Comparison of ENCODE assay signal across 2 cellular contexts in the genomic region with DNA sequence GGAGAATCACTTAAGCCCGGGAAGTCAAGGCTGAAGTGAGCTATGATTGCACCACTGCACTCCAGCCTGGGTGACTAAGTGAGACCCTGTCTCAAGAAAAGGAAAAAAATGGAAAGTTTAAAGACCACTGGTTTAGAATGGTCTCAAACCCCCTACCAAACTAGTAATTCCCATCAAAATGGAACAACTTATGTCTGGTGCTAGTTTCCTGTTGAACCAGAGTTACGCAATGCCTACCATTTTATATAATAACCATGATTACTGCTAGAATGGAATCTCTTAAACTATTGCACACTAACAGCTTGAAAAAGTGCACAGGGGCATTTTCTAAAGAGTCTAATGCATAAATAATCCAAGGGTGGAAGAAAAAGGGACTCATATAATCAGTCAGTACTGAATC.
TF ChIP-seq lines count a peak whose summit lies in the region.

No MANE protein-coding gene starts in this region.

TF ChIP-seq in K562, 482 proteins besides CTCF, POLR2A, EP300 and RAD21 (continued from another document and continues in another):
- TF ChIP-seq BCLAF1 (IDR thresholded peaks at IDR 0.05; ENCODE audit: borderline replicate concordance in 1 of 2, control insufficient read depth in 1 of 2, low read depth in 2 of 2, low read length in 1 of 2) (no peak), CEBPB (tag; IDR thresholded peaks at IDR 0.05) (peak; percentile 97), BACH1 (tag; IDR thresholded peaks at IDR 0.05) (peak; percentile 29), PTTG1 (tag; IDR thresholded peaks at IDR 0.05; ENCODE audit: low read depth) (peak; percentile 77), RNF219 (CRISPR knock-in tag; IDR thresholded peaks at IDR 0.05) (no peak)
- TF ChIP-seq, protein P1, sequence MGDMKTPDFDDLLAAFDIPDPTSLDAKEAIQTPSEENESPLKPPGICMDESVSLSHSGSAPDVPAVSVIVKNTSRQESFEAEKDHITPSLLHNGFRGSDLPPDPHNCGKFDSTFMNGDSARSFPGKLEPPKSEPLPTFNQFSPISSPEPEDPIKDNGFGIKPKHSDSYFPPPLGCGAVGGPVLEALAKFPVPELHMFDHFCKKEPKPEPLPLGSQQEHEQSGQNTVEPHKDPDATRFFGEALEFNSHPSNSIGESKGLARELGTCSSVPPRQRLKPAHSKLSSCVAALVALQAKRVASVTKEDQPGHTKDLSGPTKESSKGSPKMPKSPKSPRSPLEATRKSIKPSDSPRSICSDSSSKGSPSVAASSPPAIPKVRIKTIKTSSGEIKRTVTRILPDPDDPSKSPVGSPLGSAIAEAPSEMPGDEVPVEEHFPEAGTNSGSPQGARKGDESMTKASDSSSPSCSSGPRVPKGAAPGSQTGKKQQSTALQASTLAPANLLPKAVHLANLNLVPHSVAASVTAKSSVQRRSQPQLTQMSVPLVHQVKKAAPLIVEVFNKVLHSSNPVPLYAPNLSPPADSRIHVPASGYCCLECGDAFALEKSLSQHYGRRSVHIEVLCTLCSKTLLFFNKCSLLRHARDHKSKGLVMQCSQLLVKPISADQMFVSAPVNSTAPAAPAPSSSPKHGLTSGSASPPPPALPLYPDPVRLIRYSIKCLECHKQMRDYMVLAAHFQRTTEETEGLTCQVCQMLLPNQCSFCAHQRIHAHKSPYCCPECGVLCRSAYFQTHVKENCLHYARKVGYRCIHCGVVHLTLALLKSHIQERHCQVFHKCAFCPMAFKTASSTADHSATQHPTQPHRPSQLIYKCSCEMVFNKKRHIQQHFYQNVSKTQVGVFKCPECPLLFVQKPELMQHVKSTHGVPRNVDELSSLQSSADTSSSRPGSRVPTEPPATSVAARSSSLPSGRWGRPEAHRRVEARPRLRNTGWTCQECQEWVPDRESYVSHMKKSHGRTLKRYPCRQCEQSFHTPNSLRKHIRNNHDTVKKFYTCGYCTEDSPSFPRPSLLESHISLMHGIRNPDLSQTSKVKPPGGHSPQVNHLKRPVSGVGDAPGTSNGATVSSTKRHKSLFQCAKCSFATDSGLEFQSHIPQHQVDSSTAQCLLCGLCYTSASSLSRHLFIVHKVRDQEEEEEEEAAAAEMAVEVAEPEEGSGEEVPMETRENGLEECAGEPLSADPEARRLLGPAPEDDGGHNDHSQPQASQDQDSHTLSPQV (IDR thresholded peaks at IDR 0.05): peak; percentile 64
- TF ChIP-seq, protein P2, sequence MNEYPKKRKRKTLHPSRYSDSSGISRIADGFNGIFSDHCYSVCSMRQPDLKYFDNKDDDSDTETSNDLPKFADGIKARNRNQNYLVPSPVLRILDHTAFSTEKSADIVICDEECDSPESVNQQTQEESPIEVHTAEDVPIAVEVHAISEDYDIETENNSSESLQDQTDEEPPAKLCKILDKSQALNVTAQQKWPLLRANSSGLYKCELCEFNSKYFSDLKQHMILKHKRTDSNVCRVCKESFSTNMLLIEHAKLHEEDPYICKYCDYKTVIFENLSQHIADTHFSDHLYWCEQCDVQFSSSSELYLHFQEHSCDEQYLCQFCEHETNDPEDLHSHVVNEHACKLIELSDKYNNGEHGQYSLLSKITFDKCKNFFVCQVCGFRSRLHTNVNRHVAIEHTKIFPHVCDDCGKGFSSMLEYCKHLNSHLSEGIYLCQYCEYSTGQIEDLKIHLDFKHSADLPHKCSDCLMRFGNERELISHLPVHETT (CRISPR knock-in tag; conservative IDR thresholded peaks at IDR 0.05 in 1 of 2, IDR thresholded peaks at IDR 0.05 in 1 of 2): peak in 1 of 2 experiments; percentile 43; a peak in 1 of 4 replicates
- TF ChIP-seq, protein P3, sequence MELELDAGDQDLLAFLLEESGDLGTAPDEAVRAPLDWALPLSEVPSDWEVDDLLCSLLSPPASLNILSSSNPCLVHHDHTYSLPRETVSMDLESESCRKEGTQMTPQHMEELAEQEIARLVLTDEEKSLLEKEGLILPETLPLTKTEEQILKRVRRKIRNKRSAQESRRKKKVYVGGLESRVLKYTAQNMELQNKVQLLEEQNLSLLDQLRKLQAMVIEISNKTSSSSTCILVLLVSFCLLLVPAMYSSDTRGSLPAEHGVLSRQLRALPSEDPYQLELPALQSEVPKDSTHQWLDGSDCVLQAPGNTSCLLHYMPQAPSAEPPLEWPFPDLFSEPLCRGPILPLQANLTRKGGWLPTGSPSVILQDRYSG (tag; conservative IDR thresholded peaks at IDR 0.05; ENCODE audit: low read depth): peak; percentile 31; the same call in 1 of the 2 replicates

TF ChIP-seq in WTC11, 78 proteins besides CTCF, POLR2A, EP300 and RAD21 (continued from another document):
- TF ChIP-seq, protein P4, sequence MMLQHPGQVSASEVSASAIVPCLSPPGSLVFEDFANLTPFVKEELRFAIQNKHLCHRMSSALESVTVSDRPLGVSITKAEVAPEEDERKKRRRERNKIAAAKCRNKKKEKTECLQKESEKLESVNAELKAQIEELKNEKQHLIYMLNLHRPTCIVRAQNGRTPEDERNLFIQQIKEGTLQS (CRISPR knock-in tag; conservative IDR thresholded peaks at IDR 0.05): no peak
- no peak for TF ChIP-seq NFYB (CRISPR knock-in tag; conservative IDR thresholded peaks at IDR 0.05; ENCODE audit: low read depth)
- TF ChIP-seq NR2C2 (CRISPR knock-in tag; IDR thresholded peaks at IDR 0.05): no peak
- no peak for TF ChIP-seq ZNF219 (CRISPR knock-in tag; IDR thresholded peaks at IDR 0.05; ENCODE audit: borderline replicate concordance)
- no peak for TF ChIP-seq PRDM15 (CRISPR knock-in tag; IDR thresholded peaks at IDR 0.05)
- no peak for TF ChIP-seq ZNF423 (CRISPR knock-in tag; IDR thresholded peaks at IDR 0.05)
- TF ChIP-seq SMAD3 (CRISPR knock-in tag; IDR thresholded peaks at IDR 0.05; ENCODE audit: borderline replicate concordance): no peak
- TF ChIP-seq ZNF263 (CRISPR knock-in tag; IDR thresholded peaks at IDR 0.05; ENCODE audit: low read depth): no peak
- no peak for TF ChIP-seq MYBL2 (CRISPR knock-in tag; IDR thresholded peaks at IDR 0.05)
- TF ChIP-seq FOXP4 (CRISPR knock-in tag; IDR thresholded peaks at IDR 0.05): no peak
